ENCODE assay signal across 1 cellular context in genomic region chr19:38209671-38210457, GRCh38.
TF ChIP-seq lines count a peak whose summit lies in the region.

No MANE protein-coding gene starts in this region.

TF ChIP-seq in H1, 55 proteins besides CTCF, POLR2A, EP300 and RAD21 (continued from another document):
- no peak for TF ChIP-seq CHD7 (IDR thresholded peaks at IDR 0.05; ENCODE audit: insufficient replicate concordance, low read length)
- 0 out of 2 replicates have a peak, but pooled peaks have one; percentile 2 for TF ChIP-seq PHF8 (conservative IDR thresholded peaks at IDR 0.05; ENCODE audit: low read depth, low read length)
- 0 out of 2 replicates have a peak, but pooled peaks have one; percentile 39 for TF ChIP-seq RBBP5 (IDR thresholded peaks at IDR 0.05; ENCODE audit: borderline replicate concordance, low read depth, low read length)
- TF ChIP-seq BRCA1 (IDR thresholded peaks at IDR 0.05; ENCODE audit: low read depth, low read length) = no peak
- TF ChIP-seq YY1 (IDR thresholded peaks at IDR 0.05; ENCODE audit: low read depth, low read length) = no peak
- TF ChIP-seq ASH2L (IDR thresholded peaks at IDR 0.05; ENCODE audit: low read length) = peak; percentile 1
- TF ChIP-seq CEBPB (IDR thresholded peaks at IDR 0.05; ENCODE audit: low read depth, low read length) = no peak
- TF ChIP-seq TEAD4 (IDR thresholded peaks at IDR 0.05; ENCODE audit: low read depth, low read length) = no peak
- TF ChIP-seq POU5F1 (IDR thresholded peaks at IDR 0.05; ENCODE audit: low read depth, low read length) = no peak
- TF ChIP-seq TBP (IDR thresholded peaks at IDR 0.05; ENCODE audit: low read depth, low read length) = no peak
